Comparison of ENCODE assay signal across 9 cellular contexts in genomic region chr10:62554632-62555199, GRCh38.
DNase-seq lines count a peak whose midpoint lies in the region; ATAC-seq and TF ChIP-seq lines count a peak whose summit lies in the region.
"Had no signal": no experiment of that assay in that cellular context is flagged by ENCODE, and none has a peak within 500 bp of the region (broad histone marks: within the 10 kb centered on the region; RNA-seq: fewer than 3 reads in every experiment).

No MANE protein-coding gene starts in this region.

- H4K91ac ChIP-seq in IMR-90 (ENCODE audit: insufficient read depth, low read depth, low read length), result no peak overlapping the region

- ATAC-seq in GM19023 (IDR thresholded peaks at IDR 0.05; ENCODE audit: unreplicated experiment) (peak; percentile 63), IMR-90 (ENCODE audit: low read depth) (peak; percentile 61), SK-N-SH treated with all-trans-retinoic acid at 6 μM for 48 hours (peak; percentile 93), gastroesophageal sphincter (no peak)

- dilution Hi-C loops in IMR-90 (cut with HindIII; ENCODE audit: low sequenced_read_pairs, unreplicated experiment), result no loop called here

- no peaks in the 10 kb centered on the region for H3K36me3 ChIP-seq in IMR-90 (ENCODE audit: control insufficient read depth, insufficient read depth, low read length)
- no peaks in the 10 kb centered on the region for H3K36me3 ChIP-seq in gastroesophageal sphincter

- H3K9me1 ChIP-seq in IMR-90 (ENCODE audit: insufficient read depth, low read length), result no peaks in the 10 kb centered on the region

- BruUV-seq in IMR-90 (replicated peaks; lab: Mats Ljungman, UMichigan), result no TSS peak

- in situ Hi-C loops in IMR-90 (cut with MboI; ENCODE audit: low sequenced_read_pairs), result no loop called here

- H2BK20ac ChIP-seq in IMR-90 (ENCODE audit: low read depth, low read length), result peak overlapping the region; percentile 16; the same call in 1 of the 2 replicates

- TF ChIP-seq RAD21 in IMR-90 (IDR thresholded peaks at IDR 0.05; ENCODE audit: low read length), result peak; percentile 69

- no peak overlapping the region for H2AFZ ChIP-seq in IMR-90 (replicated peaks; ENCODE audit: low read length, poor library complexity)

- H2AK5ac ChIP-seq in IMR-90 (ENCODE audit: low read depth, low read length), result no peak overlapping the region

- H3K56ac ChIP-seq in IMR-90 (ENCODE audit: extremely low read depth, insufficient read depth, low read length), result no peak overlapping the region

- H3K79me1 ChIP-seq in IMR-90 (ENCODE audit: low read depth in 1 of 2, low read length in 2 of 2), result no peaks in the 10 kb centered on the region

- TF ChIP-seq CTCF in IMR-90 (conservative IDR thresholded peaks at IDR 0.05; ENCODE audit: low read depth, low read length) (peak; percentile 59), gastroesophageal sphincter (IDR thresholded peaks at IDR 0.05) (peak in 3 of 4 experiments; percentile 14 to 43 (median 19)), lower leg skin (IDR thresholded peaks at IDR 0.05) (no peak)

- H3K18ac ChIP-seq in IMR-90 (ENCODE audit: low read depth, low read length), result no peak overlapping the region

- H3K9me3 ChIP-seq in IMR-90 (ENCODE audit: control insufficient read depth, insufficient read depth, low read length) (no peaks in the 10 kb centered on the region), gastroesophageal sphincter (no peaks in the 10 kb centered on the region)

- no peaks in the 10 kb centered on the region for H4K20me1 ChIP-seq in IMR-90 (ENCODE audit: insufficient read depth, low read length)

- no peak overlapping the region for H2BK5ac ChIP-seq in IMR-90 (ENCODE audit: low read depth, low read length, poor library complexity, severe bottlenecking)

- H3K27ac ChIP-seq in IMR-90 (ENCODE audit: insufficient read depth, low read length), result no peak overlapping the region
- no peak overlapping the region for H3K27ac ChIP-seq in gastroesophageal sphincter

- H3K4me1 ChIP-seq in IMR-90 (ENCODE audit: control insufficient read depth, insufficient read depth, low read length) (peaks cover 3% of the 10 kb centered on the region), gastroesophageal sphincter (no peaks in the 10 kb centered on the region)

- H3K9ac ChIP-seq in IMR-90 (ENCODE audit: low read depth, low read length), result no peak overlapping the region

- H3K27me3 ChIP-seq in IMR-90 (ENCODE audit: control insufficient read depth, insufficient read depth, low read length) (peaks cover 8% of the 10 kb centered on the region), gastroesophageal sphincter (no peaks in the 10 kb centered on the region)

- no peak overlapping the region for H2AK9ac ChIP-seq in IMR-90 (replicated peaks; ENCODE audit: low read depth, low read length, poor library complexity)

- H2BK120ac ChIP-seq in IMR-90 (ENCODE audit: low read depth, low read length), result no peak overlapping the region

- POLR2A ChIA-PET in IMR-90 (lab: Charles Lee; ENCODE audit: unreplicated experiment), result no interaction called here

- TF ChIP-seq EP300 in gastroesophageal sphincter (IDR thresholded peaks at IDR 0.05), result no peak

- no peak overlapping the region for H4K5ac ChIP-seq in IMR-90 (ENCODE audit: low read depth, low read length)

- H3K14ac ChIP-seq in IMR-90 (replicated peaks; ENCODE audit: low read depth, low read length), result no peak overlapping the region

- H3K4me3 ChIP-seq in IMR-90 (ENCODE audit: insufficient read depth, low read depth, low read length) (no peak overlapping the region), gastroesophageal sphincter (no peak overlapping the region), lower leg skin (ENCODE audit: low read depth, poor library complexity, severe bottlenecking) (no peak overlapping the region)

- H4K8ac ChIP-seq in IMR-90 (ENCODE audit: low read depth in 2 of 2, low read length in 2 of 2), result no peak overlapping the region

- peak; percentile 90 for DNase-seq in DMS 273 (lab: John Stamatoyannopoulos, UW; ENCODE audit: unreplicated experiment)
- peak; percentile 52 for DNase-seq in IMR-90
- DNase-seq in renal cortical epithelial cell (ENCODE audit: low read depth), result peak; percentile 56
- DNase-seq in DMS114 treated with DMSO at 0.1 percent for 48 hours (lab: John Stamatoyannopoulos, UW; ENCODE audit: unreplicated experiment), result no peak
- no peak for DNase-seq in lower leg skin (ENCODE audit: low spot score in 2 of 2)
- DNase-seq: naive B cell had no signal

- H3K4ac ChIP-seq in IMR-90 (ENCODE audit: low read depth, low read length), result no peak overlapping the region

- no peak overlapping the region for H3K23ac ChIP-seq in IMR-90 (ENCODE audit: low read depth, low read length)

- TF ChIP-seq POLR2A in IMR-90 (IDR thresholded peaks at IDR 0.05; ENCODE audit: low read depth, low read length), result no peak
- TF ChIP-seq POLR2A in gastroesophageal sphincter (IDR thresholded peaks at IDR 0.05), result no peak
- TF ChIP-seq POLR2A in lower leg skin (IDR thresholded peaks at IDR 0.05), result no peak

- H3K4me2 ChIP-seq in IMR-90 (ENCODE audit: low read depth, low read length), result no peak overlapping the region

- no peak overlapping the region for H2BK15ac ChIP-seq in IMR-90 (ENCODE audit: low read depth, low read length)

- WGBS in IMR-90 (ENCODE audit: extremely low coverage in 2 of 2, insufficient read length in 1 of 2), 2 experiments, result no CpG with 5 or more reads among the region's 7 CpGs
- WGBS in gastroesophageal sphincter (ENCODE audit: low coverage in 1 of 2), 2 donors, result 57 to 62% methylated on average over 4 to 6 of the region's 7 CpGs
- WGBS in lower leg skin, 2 donors, result 67 to 73% methylated on average over 7 of the region's 7 CpGs

- CTCF ChIA-PET in IMR-90 (lab: Yijun Ruan, JAX), result interaction anchor here (0.6 to 1.0 kb wide), 3 partner anchors 9 to 15 kb away, joined by 3 to 5 read pairs (median 5); no protein-coding TSS in a partner anchor

- intact Hi-C loops in IMR-90 (cut with micrococcal nuclease), result loop anchor here (2.0 kb wide), 1 partner anchor 530 kb away; no protein-coding TSS in a partner anchor
- intact Hi-C loops in lower leg skin (cut with DNase I; ENCODE audit: low total_unique reads), result no loop called here

TF ChIP-seq in IMR-90, 13 proteins besides CTCF, POLR2A, EP300 and RAD21:
- TF ChIP-seq SMC3 (IDR thresholded peaks at IDR 0.05; ENCODE audit: low read depth, low read length) (peak; percentile 50; the same call in 1 of the 2 replicates), NFE2L2 (IDR thresholded peaks at IDR 0.05; ENCODE audit: low read depth, low read length) (no peak)

TF ChIP-seq in SK-N-SH treated with all-trans-retinoic acid at 6 μM for 48 hours, 23 proteins besides CTCF, POLR2A, EP300 and RAD21:
- TF ChIP-seq ZNF70 (CRISPR knock-in tag; IDR thresholded peaks at IDR 0.05), result no peak
- no peak for TF ChIP-seq ZNF565 (CRISPR knock-in tag; conservative IDR thresholded peaks at IDR 0.05; ENCODE audit: low read depth)
- no peak for TF ChIP-seq ZC3H10 (CRISPR knock-in tag; IDR thresholded peaks at IDR 0.05)
- no peak for TF ChIP-seq CREB5 (CRISPR knock-in tag; IDR thresholded peaks at IDR 0.05; ENCODE audit: low read depth)

Comparison
In these comparisons a context has a peak if more than half of its experiments do, and no peak if none do; other contexts are left out.
1. DNase-seq: peak in DMS 273 (single experiment), IMR-90 (single experiment) and renal cortical epithelial cell (single experiment); none in DMS114 treated with DMSO at 0.1 percent for 48 hours (single experiment) and lower leg skin (0 of 2).
2. CTCF ChIP-seq: peak in IMR-90 (single experiment) and gastroesophageal sphincter (3 of 4); none in lower leg skin (0 of 3).